Comparison of ENCODE assay signal across 9 cellular contexts in genomic region chr7:3300651-3301471, GRCh38. TPM values are rescaled to one million over a fixed set of nuclear protein-coding genes. Genes with fewer than 3 reads are reported as not detected.
DNase-seq lines count a peak whose midpoint lies in the region; ATAC-seq and TF ChIP-seq lines count a peak whose summit lies in the region.
"Had no signal": no experiment of that assay in that cellular context is flagged by ENCODE, and none has a peak within 500 bp of the region (broad histone marks: within the 10 kb centered on the region; RNA-seq: fewer than 3 reads in every experiment).

Gene SDK1, plus strand, starts transcription at chr7:3301252. Its CDS starts 335 bp downstream, at chr7:3301587.

- intact Hi-C loops in dendritic cell treated with granulocyte-macrophage colony-stimulating factor and Interleukin-4, amounts not matched to agents 40 ng/mL and 50 ng/mL, for 4 days (cut with micrococcal nuclease): loop anchor here (10.0 kb wide), 1 partner anchor 436 kb away; no protein-coding TSS in a partner anchor

- H3K9me3 Mint-ChIP-seq in activated CD4-positive, alpha-beta T cell treated with anti-CD3 and anti-CD28 coated beads, Interleukin-2, amount 10 ng/mL, durations not matched to agents 7 days and 5 days: no peaks in the 10 kb centered on the region
- peaks cover 10% of the 10 kb centered on the region for H3K9me3 Mint-ChIP-seq in dendritic cell treated with granulocyte-macrophage colony-stimulating factor and Interleukin-4, amounts not matched to agents 40 ng/mL and 50 ng/mL, for 4 days

- H3K4me3 ChIP-seq in liver (ENCODE audit: low read depth in 1 of 3, low read length in 3 of 3): peak within 1 kb of the TSS; percentile 5 to 76 (median 45)

- H3K27me3 ChIP-seq in liver (ENCODE audit: control insufficient read depth in 4 of 4, insufficient read depth in 4 of 4, low read length in 3 of 4): peaks cover 0 to 4% (median 0%) of the 10 kb centered on the region in 4 donors

- peaks cover 10% of the 10 kb centered on the region for H3K4me1 Mint-ChIP-seq in activated CD4-positive, alpha-beta T cell treated with anti-CD3 and anti-CD28 coated beads, Interleukin-2, amount 10 ng/mL, durations not matched to agents 7 days and 5 days
- H3K4me1 Mint-ChIP-seq in dendritic cell treated with granulocyte-macrophage colony-stimulating factor and Interleukin-4, amounts not matched to agents 40 ng/mL and 50 ng/mL, for 4 days (ENCODE audit: low read depth): peaks cover 7% of the 10 kb centered on the region

- H3K9me3 ChIP-seq in liver (ENCODE audit: control insufficient read depth in 4 of 4, low read length in 3 of 4): no peaks in the 10 kb centered on the region

- POLR2A ChIA-PET in activated CD4-positive, alpha-beta T cell treated with anti-CD3 and anti-CD28 coated beads, Interleukin-2, amount 10 ng/mL, durations not matched to agents 7 days and 5 days (lab: Charles Lee): interaction anchor here (0.6 kb wide), 1 partner anchor 1475 kb away, joined by 4 read pairs; no protein-coding TSS in a partner anchor

- peak; percentile 63 to 72 for TF ChIP-seq RAD21 in liver (IDR thresholded peaks at IDR 0.05)

- H3K4me3 Mint-ChIP-seq in activated CD4-positive, alpha-beta T cell treated with anti-CD3 and anti-CD28 coated beads, Interleukin-2, amount 10 ng/mL, durations not matched to agents 7 days and 5 days: peak within 1 kb of the TSS; percentile 68
- peak within 1 kb of the TSS; percentile 66 for H3K4me3 Mint-ChIP-seq in dendritic cell treated with granulocyte-macrophage colony-stimulating factor and Interleukin-4, amounts not matched to agents 40 ng/mL and 50 ng/mL, for 4 days

- peak; percentile 92 for TF ChIP-seq CTCF in liver (IDR thresholded peaks at IDR 0.05; ENCODE audit: low read depth, low read length, missing input control)

- ATAC-seq in GM18867 (IDR thresholded peaks at IDR 0.05; ENCODE audit: unreplicated experiment): peak; percentile 95
- peak; percentile 87 for ATAC-seq in HG03103 (IDR thresholded peaks at IDR 0.05; ENCODE audit: low read depth, unreplicated experiment)

- H3K27me3 Mint-ChIP-seq in activated CD4-positive, alpha-beta T cell treated with anti-CD3 and anti-CD28 coated beads, Interleukin-2, amount 10 ng/mL, durations not matched to agents 7 days and 5 days: peaks cover 36% of the 10 kb centered on the region
- peaks cover 52% of the 10 kb centered on the region for H3K27me3 Mint-ChIP-seq in dendritic cell treated with granulocyte-macrophage colony-stimulating factor and Interleukin-4, amounts not matched to agents 40 ng/mL and 50 ng/mL, for 4 days

- WGBS in liver: under 1% methylated on average over 122 of the region's 122 CpGs

- no peaks in the 10 kb centered on the region for H3K36me3 ChIP-seq in liver (ENCODE audit: control insufficient read depth in 4 of 4, insufficient read depth in 3 of 4, low read depth in 1 of 4, low read length in 3 of 4)

- no peak within 1 kb of the TSS for H3K27ac ChIP-seq in liver (ENCODE audit: low read depth in 1 of 2, low read length in 2 of 2)

- no peak within 1 kb of the TSS for H3K27ac Mint-ChIP-seq in activated CD4-positive, alpha-beta T cell treated with anti-CD3 and anti-CD28 coated beads, Interleukin-2, amount 10 ng/mL, durations not matched to agents 7 days and 5 days
- H3K27ac Mint-ChIP-seq in dendritic cell treated with granulocyte-macrophage colony-stimulating factor and Interleukin-4, amounts not matched to agents 40 ng/mL and 50 ng/mL, for 4 days: no peak within 1 kb of the TSS

- CTCF ChIA-PET in activated CD4-positive, alpha-beta T cell treated with anti-CD3 and anti-CD28 coated beads, Interleukin-2, amount 10 ng/mL, durations not matched to agents 7 days and 5 days (lab: Charles Lee): interaction anchor here (0.6 to 1.8 kb wide), 8 partner anchors 11 to 534 kb away, joined by 3 to 6 read pairs (median 3); no protein-coding TSS in a partner anchor

- H3K4me1 ChIP-seq in liver (ENCODE audit: control insufficient read depth in 4 of 4, insufficient read depth in 4 of 4, low read length in 3 of 4): peaks cover 8 to 15% (median 11%) of the 10 kb centered on the region in 4 donors

- H3K36me3 Mint-ChIP-seq in activated CD4-positive, alpha-beta T cell treated with anti-CD3 and anti-CD28 coated beads, Interleukin-2, amount 10 ng/mL, durations not matched to agents 7 days and 5 days (ENCODE audit: low read depth): no peaks in the 10 kb centered on the region
- H3K36me3 Mint-ChIP-seq in dendritic cell treated with granulocyte-macrophage colony-stimulating factor and Interleukin-4, amounts not matched to agents 40 ng/mL and 50 ng/mL, for 4 days (ENCODE audit: low read depth): no peaks in the 10 kb centered on the region

- DNase-seq in A172 (ENCODE audit: low spot score) (peak; percentile 79), NCI-H2227 treated with DMSO at 0.1 percent for 48 hours (lab: John Stamatoyannopoulos, UW) (peak; percentile 71)
- DNase-seq in activated CD4-positive, alpha-beta T cell treated with anti-CD3 and anti-CD28 coated beads, Interleukin-2, amount 10 ng/mL, durations not matched to agents 7 days and 5 days: peak; percentile 90
- DNase-seq in stimulated activated CD4-positive, alpha-beta T cell treated with anti-CD3 and anti-CD28 coated beads, Interleukin-2, amount 100 ng/mL, for 48 hours: peak; percentile 90 to 96
- DNase-seq: DND-41 had no signal

- H3K9ac ChIP-seq in liver (ENCODE audit: low read depth in 1 of 2, low read length in 2 of 2): no peak within 1 kb of the TSS

TF ChIP-seq in liver, 16 proteins besides CTCF, POLR2A, EP300 and RAD21:
- no peak for TF ChIP-seq SP1 (IDR thresholded peaks at IDR 0.05)
- no peak for TF ChIP-seq YY1 (IDR thresholded peaks at IDR 0.05)
- TF ChIP-seq HNF4G (IDR thresholded peaks at IDR 0.05): no peak
- TF ChIP-seq REST (IDR thresholded peaks at IDR 0.05): no peak
- TF ChIP-seq EGR1 (IDR thresholded peaks at IDR 0.05; ENCODE audit: low read depth in 2 of 2): no peak
- TF ChIP-seq ZBTB33 (IDR thresholded peaks at IDR 0.05): no peak
- no peak for TF ChIP-seq RXRA (IDR thresholded peaks at IDR 0.05)
- TF ChIP-seq ATF3 (IDR thresholded peaks at IDR 0.05): no peak
- TF ChIP-seq GABPA (IDR thresholded peaks at IDR 0.05 in 1 of 2, conservative IDR thresholded peaks at IDR 0.05 in 1 of 2): no peak
- no peak for TF ChIP-seq MAX (IDR thresholded peaks at IDR 0.05)
- no peak for TF ChIP-seq TAF1 (conservative IDR thresholded peaks at IDR 0.05)
- no peak for TF ChIP-seq FOXA2 (IDR thresholded peaks at IDR 0.05)
- TF ChIP-seq HNF4A (conservative IDR thresholded peaks at IDR 0.05): no peak
- no peak for TF ChIP-seq JUND (IDR thresholded peaks at IDR 0.05)
- TF ChIP-seq NR2F2 (IDR thresholded peaks at IDR 0.05): no peak
- no peak for TF ChIP-seq FOXA1 (IDR thresholded peaks at IDR 0.05)

RNA-seq across cellular contexts. Expression of gene SDK1, which starts in this region (rescaled TPM):
- 1.8 and 2.5 TPM in 2 replicates for total RNA-seq in A172 (2014; rRNA removed; shearing (Covaris generic))
- under 1 TPM; 0.10 to 0.17 TPM for total RNA-seq in activated CD4-positive, alpha-beta T cell treated with anti-CD3 and anti-CD28 coated beads, Interleukin-2, amount 10 ng/mL, durations not matched to agents 7 days and 5 days
- under 1 TPM; 0.42 to 0.47 TPM for total RNA-seq in liver
- polyA plus RNA-seq in liver: under 1 TPM; 0.12 to 0.29 TPM

Comparison
In these comparisons a context has a peak if more than half of its experiments do, and no peak if none do; other contexts are left out.
1. Peak in DNase-seq in activated CD4-positive, alpha-beta T cell treated with anti-CD3 and anti-CD28 coated beads, Interleukin-2, amount 10 ng/mL, durations not matched to agents 7 days and 5 days; RNA of the gene not detected or under 1 TPM.